Comparison of ENCODE assay signal across 10 cellular contexts in the genomic region with DNA sequence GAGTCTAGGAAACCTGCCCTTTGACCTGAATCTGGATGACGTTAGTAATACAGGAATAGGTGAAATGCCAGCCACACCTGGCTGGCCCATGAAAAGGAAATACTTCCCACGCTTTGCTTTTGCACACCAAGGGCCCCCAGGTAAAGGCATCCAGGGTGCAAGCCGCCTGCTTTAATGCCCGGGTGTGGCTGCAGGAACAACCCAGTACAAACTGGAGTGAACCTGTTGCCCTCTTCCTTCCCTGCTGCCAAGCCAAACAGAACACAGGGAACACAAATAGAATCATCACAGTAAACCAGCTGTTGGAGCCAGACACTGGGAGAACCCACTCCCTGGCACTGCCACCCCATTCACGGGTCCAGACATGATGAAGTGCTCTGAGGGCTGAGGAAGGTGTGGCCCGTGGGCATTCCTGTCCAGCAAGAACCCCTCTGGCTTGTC. TPM values are rescaled to one million over a fixed set of nuclear protein-coding genes. Genes with fewer than 3 reads are reported as not detected.
DNase-seq lines count a peak whose midpoint lies in the region; ATAC-seq lines count a peak whose summit lies in the region.
"Had no signal": no experiment of that assay in that cellular context is flagged by ENCODE, and none has a peak within 500 bp of the region (broad histone marks: within the 10 kb centered on the region; RNA-seq: fewer than 3 reads in every experiment).

No MANE protein-coding gene starts in this region.

- POLR2A ChIA-PET in naive thymus-derived CD4-positive, alpha-beta T cell (lab: Charles Lee): no interaction called here
- POLR2A ChIA-PET in T-cell (lab: Charles Lee): no interaction called here

- H3K4me1 ChIP-seq in naive thymus-derived CD4-positive, alpha-beta T cell (ENCODE audit: control insufficient read depth in 2 of 2, insufficient read depth in 2 of 2, low read length in 2 of 2): peaks cover 28 to 34% of the 10 kb centered on the region in 2 donors
- H3K4me1 ChIP-seq in urinary bladder (ENCODE audit: insufficient read depth): no peaks in the 10 kb centered on the region

- H3K4me3 Mint-ChIP-seq in activated naive CD4-positive, alpha-beta T cell treated with anti-CD3 and anti-CD28 coated beads, Interleukin-2, amount 50 U/mL, for 24 hours: no peak overlapping the region
- H3K4me3 Mint-ChIP-seq in naive thymus-derived CD4-positive, alpha-beta T cell: no peak overlapping the region
- H3K4me3 Mint-ChIP-seq in T-cell: no peak overlapping the region

- H3K4me1 Mint-ChIP-seq in activated naive CD4-positive, alpha-beta T cell treated with anti-CD3 and anti-CD28 coated beads, Interleukin-2, amount 50 U/mL, for 24 hours: peaks cover 57% of the 10 kb centered on the region
- peaks cover 22 to 64% (median 53%) of the 10 kb centered on the region in 7 donors for H3K4me1 Mint-ChIP-seq in naive thymus-derived CD4-positive, alpha-beta T cell
- H3K4me1 Mint-ChIP-seq in T-cell: peaks cover 40 to 57% (median 52%) of the 10 kb centered on the region in 3 donors

- H3K9me3 Mint-ChIP-seq in activated naive CD4-positive, alpha-beta T cell treated with anti-CD3 and anti-CD28 coated beads, Interleukin-2, amount 50 U/mL, for 24 hours: no peaks in the 10 kb centered on the region
- H3K9me3 Mint-ChIP-seq in naive thymus-derived CD4-positive, alpha-beta T cell: peaks cover 0 to 7% (median 0%) of the 10 kb centered on the region in 11 donors
- H3K9me3 Mint-ChIP-seq in T-cell: no peaks in the 10 kb centered on the region

- H3K27me3 ChIP-seq in naive thymus-derived CD4-positive, alpha-beta T cell (ENCODE audit: control insufficient read depth in 2 of 2, insufficient read depth in 2 of 2, low read length in 2 of 2): peaks cover 0 to 3% of the 10 kb centered on the region in 2 donors

- peak overlapping the region; percentile 15 for H3K27ac Mint-ChIP-seq in activated naive CD4-positive, alpha-beta T cell treated with anti-CD3 and anti-CD28 coated beads, Interleukin-2, amount 50 U/mL, for 24 hours
- peak overlapping the region in 5 of 9 donors; percentile 30 to 81 (median 64) for H3K27ac Mint-ChIP-seq in naive thymus-derived CD4-positive, alpha-beta T cell
- H3K27ac Mint-ChIP-seq in T-cell: peak overlapping the region in 1 of 2 donors; percentile 6

- H3K27ac ChIP-seq in epithelial cell of prostate (peak overlapping the region; percentile 98), urinary bladder (ENCODE audit: low read depth) (peak overlapping the region; percentile 42)
- H3K27ac ChIP-seq in naive thymus-derived CD4-positive, alpha-beta T cell (ENCODE audit: low read depth, low read length): no peak overlapping the region

- H3K36me3 Mint-ChIP-seq in activated naive CD4-positive, alpha-beta T cell treated with anti-CD3 and anti-CD28 coated beads, Interleukin-2, amount 50 U/mL, for 24 hours: no peaks in the 10 kb centered on the region
- peaks cover 0 to 3% (median 0%) of the 10 kb centered on the region in 5 donors for H3K36me3 Mint-ChIP-seq in naive thymus-derived CD4-positive, alpha-beta T cell
- no peaks in the 10 kb centered on the region for H3K36me3 Mint-ChIP-seq in T-cell

- no peak for ATAC-seq in naive thymus-derived CD4-positive, alpha-beta T cell
- no peak for ATAC-seq in T-cell (replicated peaks in 1 of 4)

- intact Hi-C loops in naive thymus-derived CD4-positive, alpha-beta T cell (cut with micrococcal nuclease): no loop called here

- no peak overlapping the region for H3K4me3 ChIP-seq in naive thymus-derived CD4-positive, alpha-beta T cell (ENCODE audit: low read length)
- no peak overlapping the region for H3K4me3 ChIP-seq in urinary bladder (ENCODE audit: low read depth, low read length)

- in situ Hi-C loops in KBM-7 (cut with MboI; ENCODE audit: low pct_unique_long_range_greater_than_20kb, low sequenced_read_pairs): no loop called here

- 69% methylated on average over 6 of the region's 6 CpGs for WGBS in urinary bladder

- H3K36me3 ChIP-seq in naive thymus-derived CD4-positive, alpha-beta T cell (ENCODE audit: control insufficient read depth in 2 of 3, insufficient read depth in 3 of 3, low read length in 3 of 3): no peaks in the 10 kb centered on the region
- H3K36me3 ChIP-seq in urinary bladder (ENCODE audit: insufficient read depth): no peaks in the 10 kb centered on the region

- CTCF ChIA-PET in naive thymus-derived CD4-positive, alpha-beta T cell (lab: Charles Lee): no interaction called here
- CTCF ChIA-PET in T-cell (lab: Charles Lee): no interaction called here

- no peak for DNase-seq in activated naive CD4-positive, alpha-beta T cell treated with anti-CD3 and anti-CD28 coated beads, Interleukin-2, amount 50 U/mL, for 16 hours
- DNase-seq in epithelial cell of prostate (ENCODE audit: low read depth, low spot score) (peak; percentile 96), KBM-7 (no peak), T-cell (no peak)
- DNase-seq in naive thymus-derived CD4-positive, alpha-beta T cell: no peak
- no peak for DNase-seq in activated CD4-positive, alpha-beta T cell treated with anti-CD3 and anti-CD28 coated beads, Interleukin-2, amount 50 U/mL, for 1 hour
- DNase-seq: cerebellar nuclear complex; stimulated activated CD8-positive, alpha-beta memory T cell treated with anti-CD3 and anti-CD28 coated beads, Interleukin-4, amount 100 ng/mL, for 48 hours had no signal

- H3K9me3 ChIP-seq in naive thymus-derived CD4-positive, alpha-beta T cell (ENCODE audit: control insufficient read depth in 2 of 3, low read length in 3 of 3): no peaks in the 10 kb centered on the region

- no peaks in the 10 kb centered on the region for H3K27me3 Mint-ChIP-seq in activated naive CD4-positive, alpha-beta T cell treated with anti-CD3 and anti-CD28 coated beads, Interleukin-2, amount 50 U/mL, for 24 hours
- peaks cover 0 to 62% (median 0%) of the 10 kb centered on the region in 5 donors for H3K27me3 Mint-ChIP-seq in naive thymus-derived CD4-positive, alpha-beta T cell
- H3K27me3 Mint-ChIP-seq in T-cell: no peaks in the 10 kb centered on the region

RNA-seq across cellular contexts. Expression of a gene that starts 24.2 kb away (rescaled TPM):
- 1,000 to 10,000 TPM in 2 of 5 experiments, 10 to 100 TPM in 2, 1 to 10 TPM in 1; 9.4 to 4,557 (median 14.4) TPM for total RNA-seq in naive thymus-derived CD4-positive, alpha-beta T cell
- polyA plus RNA-seq in naive thymus-derived CD4-positive, alpha-beta T cell: 10 to 100 TPM; 27.5 to 96.7 TPM
- total RNA-seq in urinary bladder (219 TPM), T-cell (1,000 to 10,000 TPM in 2 of 5 donors, 10 to 100 TPM in 3; 20.4 to 2,951 (median 27.1) TPM)
- 1,557 TPM for polyA plus RNA-seq in urinary bladder
